ENCODE assay signal across 8 cellular contexts in the genomic region with DNA sequence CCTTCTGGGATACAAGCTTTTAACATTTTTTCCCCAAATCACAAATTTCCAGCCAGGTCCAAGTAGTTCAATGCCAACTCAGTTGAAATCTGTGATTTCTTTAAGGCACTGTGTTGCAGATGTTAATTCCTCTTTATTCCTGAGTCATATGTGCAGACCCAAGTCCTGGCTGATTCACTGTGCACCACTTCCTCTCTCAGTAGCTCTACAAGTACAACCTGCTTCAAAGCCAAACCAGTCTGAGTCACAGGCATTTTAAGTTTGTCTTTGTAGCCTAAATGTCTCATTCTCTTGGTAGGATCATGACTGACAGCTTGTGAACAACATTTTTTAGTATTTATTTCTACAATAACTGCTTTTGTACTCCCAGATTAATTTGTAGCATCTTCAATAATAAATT.
A peak's percentile ranks its signal among the peaks of the same experiment; 100 is the strongest.
DNase-seq lines count a peak whose midpoint lies in the region; ATAC-seq and TF ChIP-seq lines count a peak whose summit lies in the region.

No MANE protein-coding gene starts in this region.

- intact Hi-C loops in dendritic cell treated with granulocyte-macrophage colony-stimulating factor and Interleukin-4, amounts not matched to agents 40 ng/mL and 50 ng/mL, for 4 days (cut with micrococcal nuclease), result no loop called here

- no peaks in the 10 kb centered on the region for H3K36me3 Mint-ChIP-seq in dendritic cell treated with granulocyte-macrophage colony-stimulating factor and Interleukin-4, amounts not matched to agents 40 ng/mL and 50 ng/mL, for 4 days (ENCODE audit: low read depth)

- DNase-seq in GM23248, result peak; percentile 90
- DNase-seq in SK-N-SH, result no peak
- DNase-seq in smooth muscle cell (lab: John Stamatoyannopoulos, UW; ENCODE audit: unreplicated experiment), result no peak
- DNase-seq in germinal center (ENCODE audit: low spot score), result no peak

- no peaks in the 10 kb centered on the region for H3K27me3 Mint-ChIP-seq in dendritic cell treated with granulocyte-macrophage colony-stimulating factor and Interleukin-4, amounts not matched to agents 40 ng/mL and 50 ng/mL, for 4 days

- H2AFZ ChIP-seq in GM23248, result no peak overlapping the region
- no peak overlapping the region for H2AFZ ChIP-seq in SK-N-SH (ENCODE audit: low read depth)
- H2AFZ ChIP-seq in smooth muscle cell (ENCODE audit: low read depth), result no peak overlapping the region

- POLR2A ChIA-PET in SK-N-SH (lab: Yijun Ruan, JAX), result no interaction called here

- in situ Hi-C loops in GM23248 (cut with MboI), result no loop called here

- no peaks in the 10 kb centered on the region for H3K79me2 ChIP-seq in GM23248 (ENCODE audit: insufficient read depth)
- no peaks in the 10 kb centered on the region for H3K79me2 ChIP-seq in SK-N-SH (ENCODE audit: insufficient read depth)
- H3K79me2 ChIP-seq in smooth muscle cell (ENCODE audit: low read depth), result no peaks in the 10 kb centered on the region

- H3K36me3 ChIP-seq in GM23248 (ENCODE audit: low read depth), result no peaks in the 10 kb centered on the region
- H3K36me3 ChIP-seq in SK-N-SH (replicated peaks in 1 of 2; ENCODE audit: control insufficient read depth in 1 of 2, insufficient read depth in 2 of 2, low read length in 1 of 2), result no peaks in the 10 kb centered on the region
- H3K36me3 ChIP-seq in smooth muscle cell (ENCODE audit: low read depth), result no peaks in the 10 kb centered on the region

- H3K4me3 Mint-ChIP-seq in dendritic cell treated with granulocyte-macrophage colony-stimulating factor and Interleukin-4, amounts not matched to agents 40 ng/mL and 50 ng/mL, for 4 days, result no peak overlapping the region

- CTCF ChIA-PET in SK-N-SH (lab: Yijun Ruan, JAX), result no interaction called here

- TF ChIP-seq CTCF in SK-N-SH (IDR thresholded peaks at IDR 0.05), result 0 out of 2 replicates have a peak, but pooled peaks have one; percentile 22
- no peak for TF ChIP-seq CTCF in smooth muscle cell (IDR thresholded peaks at IDR 0.05; ENCODE audit: borderline replicate concordance, insufficient read depth, poor library complexity, severe bottlenecking)

- no peaks in the 10 kb centered on the region for H3K9me3 Mint-ChIP-seq in dendritic cell treated with granulocyte-macrophage colony-stimulating factor and Interleukin-4, amounts not matched to agents 40 ng/mL and 50 ng/mL, for 4 days

- H3K9me2 ChIP-seq in GM23248 (ENCODE audit: insufficient read depth) (no peaks in the 10 kb centered on the region), SK-N-SH (no peaks in the 10 kb centered on the region)

- H3K27ac ChIP-seq in GM23248, result 0 out of 2 replicates have a peak overlapping the region, but pooled peaks have one; percentile 15
- H3K27ac ChIP-seq in SK-N-SH (ENCODE audit: low read depth in 2 of 2, low read length in 1 of 2), result peak overlapping the region in 1 of 2 experiments; percentile 57; a peak in 2 of 4 replicates
- H3K27ac ChIP-seq in smooth muscle cell (ENCODE audit: low read depth), result peak overlapping the region; percentile 51

- no peak for ATAC-seq in GM21526 (IDR thresholded peaks at IDR 0.05; ENCODE audit: low FRiP score, unreplicated experiment)
- ATAC-seq in HG03139 (IDR thresholded peaks at IDR 0.05; ENCODE audit: unreplicated experiment), result no peak
- no peak for ATAC-seq in GM18498 (IDR thresholded peaks at IDR 0.05; ENCODE audit: unreplicated experiment)

- peak overlapping the region; percentile 68 for H3K27ac Mint-ChIP-seq in dendritic cell treated with granulocyte-macrophage colony-stimulating factor and Interleukin-4, amounts not matched to agents 40 ng/mL and 50 ng/mL, for 4 days

- peaks cover 35% of the 10 kb centered on the region for H3K4me1 Mint-ChIP-seq in dendritic cell treated with granulocyte-macrophage colony-stimulating factor and Interleukin-4, amounts not matched to agents 40 ng/mL and 50 ng/mL, for 4 days (ENCODE audit: low read depth)

- H3K27me3 ChIP-seq in GM23248 (replicated peaks; ENCODE audit: insufficient read depth), result no peaks in the 10 kb centered on the region
- no peaks in the 10 kb centered on the region for H3K27me3 ChIP-seq in SK-N-SH (ENCODE audit: insufficient read depth)
- no peaks in the 10 kb centered on the region for H3K27me3 ChIP-seq in smooth muscle cell (ENCODE audit: low read depth)

- H3K9ac ChIP-seq in GM23248 (no peak overlapping the region), SK-N-SH (no peak overlapping the region), smooth muscle cell (ENCODE audit: low read depth) (no peak overlapping the region)

- H4K20me1 ChIP-seq in GM23248 (ENCODE audit: insufficient read depth) (no peaks in the 10 kb centered on the region), SK-N-SH (ENCODE audit: insufficient read depth) (no peaks in the 10 kb centered on the region), smooth muscle cell (ENCODE audit: low read depth) (no peaks in the 10 kb centered on the region)

- peaks cover 27% of the 10 kb centered on the region for H3K4me1 ChIP-seq in GM23248 (ENCODE audit: insufficient read depth)
- peaks cover 0 to 19% of the 10 kb centered on the region in 2 experiments; a peak in 2 of 4 replicates for H3K4me1 ChIP-seq in SK-N-SH (ENCODE audit: control insufficient read depth in 1 of 2, insufficient read depth in 2 of 2, low read depth in 1 of 2, low read length in 1 of 2)
- no peaks in the 10 kb centered on the region for H3K4me1 ChIP-seq in smooth muscle cell (ENCODE audit: low read depth)

- H3F3A ChIP-seq in GM23248 (ENCODE audit: insufficient read depth) (peaks cover 22% of the 10 kb centered on the region), SK-N-SH (replicated peaks; ENCODE audit: insufficient read depth) (peaks cover 23% of the 10 kb centered on the region), smooth muscle cell (ENCODE audit: low read depth) (no peaks in the 10 kb centered on the region)

- peak overlapping the region; percentile 49 for H3K4me2 ChIP-seq in GM23248 (ENCODE audit: unreplicated experiment)
- H3K4me2 ChIP-seq in SK-N-SH, result no peak overlapping the region
- peak overlapping the region; percentile 15 for H3K4me2 ChIP-seq in smooth muscle cell

- H3K4me3 ChIP-seq in GM23248 (no peak overlapping the region), SK-N-SH (ENCODE audit: low read depth in 2 of 2, low read length in 1 of 2) (no peak overlapping the region), smooth muscle cell (no peak overlapping the region)

- no peak for TF ChIP-seq RAD21 in SK-N-SH (IDR thresholded peaks at IDR 0.05; ENCODE audit: low read length)

- TF ChIP-seq EP300 in SK-N-SH (IDR thresholded peaks at IDR 0.05; ENCODE audit: borderline replicate concordance in 1 of 2, low read depth in 1 of 2, low read length in 1 of 2), result peak in 1 of 2 experiments; percentile 94; a peak in 2 of 4 replicates

- no peaks in the 10 kb centered on the region for H3K9me3 ChIP-seq in GM23248 (ENCODE audit: low read depth)
- H3K9me3 ChIP-seq in SK-N-SH, result no peaks in the 10 kb centered on the region
- no peaks in the 10 kb centered on the region for H3K9me3 ChIP-seq in smooth muscle cell (replicated peaks; ENCODE audit: low read depth)

TF ChIP-seq in SK-N-SH, 30 proteins besides CTCF, POLR2A, EP300 and RAD21 (continues in another document):
- no peak for TF ChIP-seq GATA2 (CRISPR knock-in tag; IDR thresholded peaks at IDR 0.05)
- 0 out of 2 replicates have a peak, but pooled peaks have one; percentile 10 for TF ChIP-seq SMC3 (IDR thresholded peaks at IDR 0.05; ENCODE audit: low read depth, low read length)
- TF ChIP-seq, protein P1, sequence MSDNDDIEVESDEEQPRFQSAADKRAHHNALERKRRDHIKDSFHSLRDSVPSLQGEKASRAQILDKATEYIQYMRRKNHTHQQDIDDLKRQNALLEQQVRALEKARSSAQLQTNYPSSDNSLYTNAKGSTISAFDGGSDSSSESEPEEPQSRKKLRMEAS (IDR thresholded peaks at IDR 0.05; ENCODE audit: low read depth), result peak; percentile 56
- no peak for TF ChIP-seq MXI1 (IDR thresholded peaks at IDR 0.05; ENCODE audit: low read depth, low read length)
- no peak for TF ChIP-seq RCOR1 (IDR thresholded peaks at IDR 0.05; ENCODE audit: low read length)
- no peak for TF ChIP-seq EZH2phosphoT487 (IDR thresholded peaks at IDR 0.05; ENCODE audit: borderline replicate concordance, low read depth)
- peak; percentile 84; the same call in 1 of the 2 replicates for TF ChIP-seq FOXM1 (IDR thresholded peaks at IDR 0.05; ENCODE audit: low read depth)
- TF ChIP-seq FOSL2 (IDR thresholded peaks at IDR 0.05; ENCODE audit: borderline replicate concordance, low read depth), result peak; percentile 96
- no peak for TF ChIP-seq YY1 (IDR thresholded peaks at IDR 0.05; ENCODE audit: low read depth)
- no peak for TF ChIP-seq NRF1 (IDR thresholded peaks at IDR 0.05; ENCODE audit: low read depth, low read length)
- TF ChIP-seq TEAD4 (IDR thresholded peaks at IDR 0.05; ENCODE audit: borderline replicate concordance, insufficient read depth), result peak; percentile 60; the same call in 1 of the 2 replicates
- no peak for TF ChIP-seq RFX5 (IDR thresholded peaks at IDR 0.05; ENCODE audit: low read length)
- TF ChIP-seq, protein P2, sequence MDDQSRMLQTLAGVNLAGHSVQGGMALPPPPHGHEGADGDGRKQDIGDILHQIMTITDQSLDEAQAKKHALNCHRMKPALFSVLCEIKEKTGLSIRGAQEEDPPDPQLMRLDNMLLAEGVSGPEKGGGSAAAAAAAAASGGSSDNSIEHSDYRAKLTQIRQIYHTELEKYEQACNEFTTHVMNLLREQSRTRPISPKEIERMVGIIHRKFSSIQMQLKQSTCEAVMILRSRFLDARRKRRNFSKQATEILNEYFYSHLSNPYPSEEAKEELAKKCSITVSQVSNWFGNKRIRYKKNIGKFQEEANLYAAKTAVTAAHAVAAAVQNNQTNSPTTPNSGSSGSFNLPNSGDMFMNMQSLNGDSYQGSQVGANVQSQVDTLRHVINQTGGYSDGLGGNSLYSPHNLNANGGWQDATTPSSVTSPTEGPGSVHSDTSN (IDR thresholded peaks at IDR 0.05), result peak; percentile 96
- no peak for TF ChIP-seq FOXJ3 (CRISPR knock-in tag; IDR thresholded peaks at IDR 0.05)
- TF ChIP-seq TCF12 (IDR thresholded peaks at IDR 0.05), result peak; percentile 98
- TF ChIP-seq, protein P3, sequence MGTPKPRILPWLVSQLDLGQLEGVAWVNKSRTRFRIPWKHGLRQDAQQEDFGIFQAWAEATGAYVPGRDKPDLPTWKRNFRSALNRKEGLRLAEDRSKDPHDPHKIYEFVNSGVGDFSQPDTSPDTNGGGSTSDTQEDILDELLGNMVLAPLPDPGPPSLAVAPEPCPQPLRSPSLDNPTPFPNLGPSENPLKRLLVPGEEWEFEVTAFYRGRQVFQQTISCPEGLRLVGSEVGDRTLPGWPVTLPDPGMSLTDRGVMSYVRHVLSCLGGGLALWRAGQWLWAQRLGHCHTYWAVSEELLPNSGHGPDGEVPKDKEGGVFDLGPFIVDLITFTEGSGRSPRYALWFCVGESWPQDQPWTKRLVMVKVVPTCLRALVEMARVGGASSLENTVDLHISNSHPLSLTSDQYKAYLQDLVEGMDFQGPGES (IDR thresholded peaks at IDR 0.05; ENCODE audit: low read depth, low read length), result no peak
- TF ChIP-seq MEF2A (IDR thresholded peaks at IDR 0.05; ENCODE audit: borderline replicate concordance, low read depth), result peak; percentile 23; the same call in 1 of the 2 replicates
- TF ChIP-seq JUND (IDR thresholded peaks at IDR 0.05), result peak; percentile 94
- TF ChIP-seq CHD2 (IDR thresholded peaks at IDR 0.05; ENCODE audit: low read length, partially characterized antibody), result no peak
